Comparison of ENCODE assay signal across 8 cellular contexts in the genomic region with DNA sequence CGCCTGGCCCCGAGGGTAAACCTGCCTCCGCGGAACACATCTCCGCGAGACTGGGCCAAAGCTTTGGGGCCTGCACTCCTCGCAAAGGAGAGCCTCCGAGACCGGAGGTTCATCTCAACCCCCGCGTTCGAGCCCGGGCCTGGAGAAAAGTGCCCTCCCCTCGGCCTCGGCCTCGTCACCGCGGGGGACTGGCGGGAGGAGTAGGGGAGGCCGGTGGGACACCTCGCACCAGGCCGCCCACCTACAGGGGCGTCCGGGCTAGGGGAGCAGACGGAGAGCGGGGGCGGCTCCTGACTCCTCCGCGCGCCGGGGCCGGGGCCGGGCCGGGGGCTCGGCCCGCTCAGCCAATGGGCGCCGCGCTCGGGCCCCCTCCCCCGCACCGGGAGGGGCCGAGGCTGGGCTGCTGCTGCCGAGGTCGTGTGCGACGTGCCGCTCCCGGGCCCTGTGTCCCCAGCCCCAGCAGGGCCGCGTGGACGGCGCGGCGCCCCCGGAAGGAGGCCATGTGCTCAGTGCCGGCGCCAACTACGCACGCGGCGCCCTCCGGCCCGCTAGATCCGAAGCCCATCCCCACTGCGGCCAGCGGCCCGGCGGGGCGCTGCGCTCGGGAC. TPM values are rescaled to one million over a fixed set of nuclear protein-coding genes. Genes with fewer than 3 reads are reported as not detected.
DNase-seq lines count a peak whose midpoint lies in the region; ATAC-seq and TF ChIP-seq lines count a peak whose summit lies in the region.

No MANE protein-coding gene starts in this region.

- H3K27me3 ChIP-seq in AG04450 (ENCODE audit: control insufficient read depth, insufficient read depth, low read length) = no peaks in the 10 kb centered on the region
- peaks cover 10% of the 10 kb centered on the region for H3K27me3 ChIP-seq in mucosa of stomach (ENCODE audit: control insufficient read depth, insufficient read depth, low read length)

- H3K9me3 ChIP-seq in AG04450 (ENCODE audit: control insufficient read depth, insufficient read depth, low read length) (peaks cover 4% of the 10 kb centered on the region; the same call in 1 of the 2 replicates), mucosa of stomach (ENCODE audit: control insufficient read depth, low read length) (no peaks in the 10 kb centered on the region)

- CTCF ChIA-PET in AG04450 (lab: Charles Lee) = no interaction called here

- H3K27ac Mint-ChIP-seq in stimulated activated effector memory CD8-positive, alpha-beta T cell treated with anti-CD3 and anti-CD28 coated beads, Interleukin-12 subunit alpha, Interleukin-12 subunit beta, amount 100 ng/mL, for 72 hours = peak overlapping the region; percentile 99

- peak; percentile 32 for ATAC-seq in GM18858 (IDR thresholded peaks at IDR 0.05; ENCODE audit: unreplicated experiment)
- ATAC-seq in HG03060 (IDR thresholded peaks at IDR 0.05; ENCODE audit: low read depth, unreplicated experiment) = peak; percentile 10
- peak; percentile 72 for ATAC-seq in stimulated activated effector memory CD8-positive, alpha-beta T cell treated with anti-CD3 and anti-CD28 coated beads, Interleukin-12 subunit alpha, Interleukin-12 subunit beta, amount 100 ng/mL, for 72 hours

- peak overlapping the region; percentile 83 for H3K4me3 ChIP-seq in AG04450 (ENCODE audit: low read depth, low read length)
- peak overlapping the region; percentile 60 for H3K4me3 ChIP-seq in mucosa of stomach (ENCODE audit: low read length)

- peak overlapping the region; percentile 71 for H3K9ac ChIP-seq in mucosa of stomach (ENCODE audit: low read length)

- H3K9me3 Mint-ChIP-seq in stimulated activated effector memory CD8-positive, alpha-beta T cell treated with anti-CD3 and anti-CD28 coated beads, Interleukin-12 subunit alpha, Interleukin-12 subunit beta, amount 100 ng/mL, for 72 hours = no peaks in the 10 kb centered on the region

- H3K27ac ChIP-seq in AG04450 (ENCODE audit: low read depth, low read length) = peak overlapping the region; percentile 52

- DNase-seq in AG04450 (ENCODE audit: low read depth, low spot score) (no peak), NCI-H510A (lab: John Stamatoyannopoulos, UW) (peak; percentile 90), epidermal melanocyte (ENCODE audit: insufficient read length, low spot score) (peak; percentile 51)
- peak; percentile 72 for DNase-seq in activated CD8-positive, alpha-beta memory T cell treated with anti-CD3 and anti-CD28 coated beads, Interleukin-2, amount 50 U/mL, for 4 hours
- peak; percentile 74 to 87 for DNase-seq in stimulated activated effector memory CD8-positive, alpha-beta T cell treated with anti-CD3 and anti-CD28 coated beads, Interleukin-12 subunit alpha, Interleukin-12 subunit beta, amount 100 ng/mL, for 72 hours (ENCODE audit: low spot score in 2 of 2)

- peak overlapping the region; percentile 93 for H3K4me3 Mint-ChIP-seq in stimulated activated effector memory CD8-positive, alpha-beta T cell treated with anti-CD3 and anti-CD28 coated beads, Interleukin-12 subunit alpha, Interleukin-12 subunit beta, amount 100 ng/mL, for 72 hours

- H3K36me3 Mint-ChIP-seq in stimulated activated effector memory CD8-positive, alpha-beta T cell treated with anti-CD3 and anti-CD28 coated beads, Interleukin-12 subunit alpha, Interleukin-12 subunit beta, amount 100 ng/mL, for 72 hours = peaks cover 62% of the 10 kb centered on the region

- H3K4me1 Mint-ChIP-seq in stimulated activated effector memory CD8-positive, alpha-beta T cell treated with anti-CD3 and anti-CD28 coated beads, Interleukin-12 subunit alpha, Interleukin-12 subunit beta, amount 100 ng/mL, for 72 hours = peaks cover 64% of the 10 kb centered on the region

- peaks cover 25% of the 10 kb centered on the region for H3K4me1 ChIP-seq in mucosa of stomach (ENCODE audit: control insufficient read depth, insufficient read depth, low read length)

- POLR2A ChIA-PET in AG04450 (lab: Yijun Ruan, JAX) = no interaction called here

- TF ChIP-seq CTCF in AG04450 (IDR thresholded peaks at IDR 0.05; ENCODE audit: low read depth, low read length) = no peak

- no peaks in the 10 kb centered on the region for H3K36me3 ChIP-seq in mucosa of stomach (ENCODE audit: control insufficient read depth, insufficient read depth, low read length)

RNA-seq across cellular contexts. Expression of gene SLC2A1, which starts 0.7 kb away (rescaled TPM):
- 114 and 140 TPM in 2 replicates for polyA plus RNA-seq in AG04450 (2011; rRNA removed)
- 125 and 154 TPM in 2 replicates for polyA minus RNA-seq in AG04450 (2011; rRNA and poly(A)+ RNA removed)

Comparison
In these comparisons a context has a peak if more than half of its experiments do, and no peak if none do; other contexts are left out.
1. ATAC-seq: peak in every context shown above with its lines; median percentile 72 in stimulated activated effector memory CD8-positive, alpha-beta T cell treated with anti-CD3 and anti-CD28 coated beads, Interleukin-12 subunit alpha, Interleukin-12 subunit beta, amount 100 ng/mL, for 72 hours; 32 in GM18858; 10 in HG03060.